Comparison of ENCODE assay signal across 1 cellular context in genomic region chr14:49585803-49586672, GRCh38.
A peak's percentile ranks its signal among the peaks of the same experiment; 100 is the strongest.
TF ChIP-seq lines count a peak whose summit lies in the region.

TSS of gene RPS29 (minus strand) at chr14:49586380. CDS start at chr14:49586346, 34 bp downstream.

TF ChIP-seq in HepG2, 621 proteins besides CTCF, POLR2A, EP300 and RAD21 (continued from another document and continues in another):
- peak; percentile 79; the same call in 1 of the 2 replicates for TF ChIP-seq PRDM10 (CRISPR knock-in tag; IDR thresholded peaks at IDR 0.05; ENCODE audit: low read depth)
- TF ChIP-seq MZF1 (CRISPR knock-in tag; IDR thresholded peaks at IDR 0.05; ENCODE audit: borderline replicate concordance): no peak
- no peak; the same call in 1 of the 2 replicates for TF ChIP-seq SPEN (CRISPR knock-in tag; IDR thresholded peaks at IDR 0.05; ENCODE audit: low read depth)
- no peak for TF ChIP-seq MTF1 (CRISPR knock-in tag; IDR thresholded peaks at IDR 0.05)
- no peak for TF ChIP-seq ZNF784 (CRISPR knock-in tag; IDR thresholded peaks at IDR 0.05; ENCODE audit: borderline replicate concordance)
- TF ChIP-seq ZBTB14 (CRISPR knock-in tag; IDR thresholded peaks at IDR 0.05): peak; percentile 49; the same call in 1 of the 2 replicates
- TF ChIP-seq MBD4 (IDR thresholded peaks at IDR 0.05; ENCODE audit: borderline replicate concordance, low read length): no peak
- no peak for TF ChIP-seq PBX2 (CRISPR knock-in tag; IDR thresholded peaks at IDR 0.05)
- TF ChIP-seq PHF8 (CRISPR knock-in tag; IDR thresholded peaks at IDR 0.05): peak; percentile 95
- no peak for TF ChIP-seq IKZF4 (CRISPR knock-in tag; IDR thresholded peaks at IDR 0.05; ENCODE audit: borderline replicate concordance, low read depth, not compliant biosample characterization)
- TF ChIP-seq SAFB2 (CRISPR knock-in tag; IDR thresholded peaks at IDR 0.05; ENCODE audit: borderline replicate concordance, low read depth): 0 out of 2 replicates have a peak, but pooled peaks have one; percentile 54
- TF ChIP-seq SNAPC5 (CRISPR knock-in tag; IDR thresholded peaks at IDR 0.05; ENCODE audit: borderline replicate concordance): no peak; the same call in 1 of the 2 replicates
- TF ChIP-seq ZNF143 (CRISPR knock-in tag; IDR thresholded peaks at IDR 0.05): peak; percentile 89
- no peak for TF ChIP-seq ESRRA (CRISPR knock-in tag; IDR thresholded peaks at IDR 0.05; ENCODE audit: low read depth)
- TF ChIP-seq ZNF34 (CRISPR knock-in tag; IDR thresholded peaks at IDR 0.05; ENCODE audit: borderline replicate concordance): no peak
- TF ChIP-seq ZC3H13 (CRISPR knock-in tag; IDR thresholded peaks at IDR 0.05): peak; percentile 62; the same call in 1 of the 2 replicates
- no peak for TF ChIP-seq TFDP1 (CRISPR knock-in tag; IDR thresholded peaks at IDR 0.05; ENCODE audit: borderline replicate concordance)
- no peak for TF ChIP-seq CENPX (CRISPR knock-in tag; IDR thresholded peaks at IDR 0.05)
- no peak for TF ChIP-seq AFF4 (CRISPR knock-in tag; IDR thresholded peaks at IDR 0.05)
- no peak for TF ChIP-seq E2F2 (CRISPR knock-in tag; IDR thresholded peaks at IDR 0.05; ENCODE audit: borderline replicate concordance)
- TF ChIP-seq ZNF282 (IDR thresholded peaks at IDR 0.05; ENCODE audit: partially characterized antibody): no peak
- peak; percentile 95 for TF ChIP-seq ZFY (CRISPR knock-in tag; IDR thresholded peaks at IDR 0.05)
- TF ChIP-seq RELA (CRISPR knock-in tag; IDR thresholded peaks at IDR 0.05): no peak
- TF ChIP-seq MXD4 (CRISPR knock-in tag; IDR thresholded peaks at IDR 0.05): peak; percentile 76; the same call in 1 of the 2 replicates
- no peak for TF ChIP-seq NR2F6 (IDR thresholded peaks at IDR 0.05)
- no peak; the same call in 1 of the 2 replicates for TF ChIP-seq NR2F6 (CRISPR knock-in tag; IDR thresholded peaks at IDR 0.05)
- TF ChIP-seq ZFP1 (CRISPR knock-in tag; IDR thresholded peaks at IDR 0.05): peak; percentile 92
- no peak for TF ChIP-seq ZNF703 (CRISPR knock-in tag; IDR thresholded peaks at IDR 0.05; ENCODE audit: borderline replicate concordance)
- TF ChIP-seq THYN1 (CRISPR knock-in tag; IDR thresholded peaks at IDR 0.05; ENCODE audit: borderline replicate concordance, low read depth): no peak
- no peak for TF ChIP-seq GMEB2 (CRISPR knock-in tag; IDR thresholded peaks at IDR 0.05; ENCODE audit: low read depth)
- TF ChIP-seq ZNF263 (CRISPR knock-in tag; IDR thresholded peaks at IDR 0.05): 0 out of 2 replicates have a peak, but pooled peaks have one; percentile 38
- TF ChIP-seq KDM6A (CRISPR knock-in tag; IDR thresholded peaks at IDR 0.05; ENCODE audit: low read depth): no peak
- TF ChIP-seq REL (CRISPR knock-in tag; conservative IDR thresholded peaks at IDR 0.05): no peak
- TF ChIP-seq NFYC (CRISPR knock-in tag; IDR thresholded peaks at IDR 0.05): peak; percentile 30; the same call in 1 of the 2 replicates
- no peak for TF ChIP-seq AGO1 (IDR thresholded peaks at IDR 0.05; ENCODE audit: low read depth, low read length, poor library complexity, severe bottlenecking)
- TF ChIP-seq NFIC (IDR thresholded peaks at IDR 0.05; ENCODE audit: low read length): 0 out of 2 replicates have a peak, but pooled peaks have one; percentile 26
- no peak for TF ChIP-seq ZNF839 (CRISPR knock-in tag; IDR thresholded peaks at IDR 0.05; ENCODE audit: borderline replicate concordance)
- no peak for TF ChIP-seq MIER2 (CRISPR knock-in tag; IDR thresholded peaks at IDR 0.05)
- no peak for TF ChIP-seq CEBPZ (IDR thresholded peaks at IDR 0.05; ENCODE audit: low read length)
- peak; percentile 32; the same call in 1 of the 2 replicates for TF ChIP-seq ATF7-NPFF (CRISPR knock-in tag; IDR thresholded peaks at IDR 0.05; ENCODE audit: low read depth)
- 0 out of 2 replicates have a peak, but pooled peaks have one; percentile 6 for TF ChIP-seq ZNF629 (CRISPR knock-in tag; conservative IDR thresholded peaks at IDR 0.05)
- no peak for TF ChIP-seq ZFP41 (CRISPR knock-in tag; IDR thresholded peaks at IDR 0.05; ENCODE audit: borderline replicate concordance)
- TF ChIP-seq HMGA1 (CRISPR knock-in tag; conservative IDR thresholded peaks at IDR 0.05): no peak
